24 cellular contexts compared by ENCODE assay signal in the genomic region with DNA sequence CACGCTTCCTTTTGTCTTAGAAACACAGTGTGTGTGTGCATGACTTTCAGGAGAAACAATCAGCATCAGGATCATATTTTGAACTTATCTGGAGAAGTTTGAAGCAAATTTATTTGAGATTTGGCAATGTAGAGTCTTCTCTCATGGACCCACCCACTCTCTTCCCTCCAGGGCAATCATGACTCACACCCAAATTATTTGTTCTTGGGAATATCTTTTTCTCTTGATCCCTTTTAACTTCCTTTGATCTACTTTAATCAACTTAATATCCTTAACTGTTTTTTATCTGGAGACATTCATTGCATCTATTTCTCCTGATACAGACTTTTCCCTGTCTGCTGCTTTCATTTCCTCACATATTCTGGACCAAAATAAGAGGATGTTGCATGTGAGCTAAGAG.
DNase-seq lines count a peak whose midpoint lies in the region; ATAC-seq and TF ChIP-seq lines count a peak whose summit lies in the region.
"Had no signal": no experiment of that assay in that cellular context is flagged by ENCODE, and none has a peak within 500 bp of the region (broad histone marks: within the 10 kb centered on the region; RNA-seq: fewer than 3 reads in every experiment).

No MANE protein-coding gene starts in this region.

- H3K27ac Mint-ChIP-seq in activated CD4-positive, alpha-beta memory T cell treated with anti-CD3 and anti-CD28 coated beads, Interleukin-2, amount 10 ng/mL, durations not matched to agents 7 days and 5 days = no peak overlapping the region
- H3K27ac Mint-ChIP-seq: activated CD4-positive, alpha-beta T cell treated with anti-CD3 and anti-CD28 coated beads for 36 hours; stimulated activated naive CD8-positive, alpha-beta T cell treated with anti-CD3 and anti-CD28 coated beads, Interleukin-15, amount 100 ng/mL, for 72 hours had no signal

- no peak overlapping the region for H4K5ac ChIP-seq in IMR-90 (ENCODE audit: low read depth, low read length)

- H2AFZ ChIP-seq in IMR-90 (replicated peaks; ENCODE audit: low read length, poor library complexity) = no peak overlapping the region
- no peak overlapping the region for H2AFZ ChIP-seq in mesenchymal stem cell (ENCODE audit: low read depth, low read length)

- H3K18ac ChIP-seq in IMR-90 (ENCODE audit: low read depth, low read length) (no peak overlapping the region), mesenchymal stem cell (ENCODE audit: low read depth in 1 of 2, low read length in 2 of 2) (no peak overlapping the region)

- TF ChIP-seq POLR2A in IMR-90 (IDR thresholded peaks at IDR 0.05; ENCODE audit: low read depth, low read length) = no peak

- in situ Hi-C loops in IMR-90 (cut with MboI; ENCODE audit: low sequenced_read_pairs) = no loop called here
- in situ Hi-C loops in astrocyte of the spinal cord (cut with HindIII; ENCODE audit: low sequenced_read_pairs) = no loop called here

- H2AK9ac ChIP-seq in IMR-90 (replicated peaks; ENCODE audit: low read depth, low read length, poor library complexity) = no peak overlapping the region

- DNase-seq in COLO829 (ENCODE audit: low spot score) = peak; percentile 82
- DNase-seq in IMR-90 = peak; percentile 2
- peak; percentile 9 for DNase-seq in astrocyte of the spinal cord (ENCODE audit: low read depth, low spot score)
- DNase-seq in mesenchymal stem cell = no peak
- DNase-seq in posterior cingulate gyrus = no peak
- no peak for DNase-seq in H4 (ENCODE audit: low spot score)
- no peak for DNase-seq in activated CD4-positive, alpha-beta memory T cell treated with anti-CD3 and anti-CD28 coated beads, Interleukin-2, amount 10 ng/mL, durations not matched to agents 7 days and 5 days
- DNase-seq: activated CD4-positive, alpha-beta T cell treated with anti-CD3 and anti-CD28 coated beads for 36 hours; activated CD8-positive, alpha-beta memory T cell treated with anti-CD3 and anti-CD28 coated beads, Interleukin-2, amount 50 U/mL, for 48 hours; activated effector memory CD4-positive, alpha-beta T cell treated with anti-CD3 and anti-CD28 coated beads, Interleukin-2, amount 50 U/mL, for 16 hours; cerebellar nuclear complex; DMS79; effector CD8-positive, alpha-beta T cell; esophagus squamous epithelium; Kasumi-1; left ventricle myocardium superior; NCI-H510A; stimulated activated CD4-positive, alpha-beta T cell treated with anti-CD3 and anti-CD28 coated beads, Interleukin-4, amount 100 ng/mL, for 24 hours; stimulated activated naive CD8-positive, alpha-beta T cell treated with anti-CD3 and anti-CD28 coated beads, Interleukin-15, amount 100 ng/mL, for 72 hours; transverse colon had no signal

- H3K9me1 ChIP-seq in IMR-90 (ENCODE audit: insufficient read depth, low read length) = no peaks in the 10 kb centered on the region

- intact Hi-C loops in IMR-90 (cut with micrococcal nuclease) (no loop called here), posterior cingulate gyrus (cut with DNase I) (no loop called here)

- dilution Hi-C loops in IMR-90 (cut with HindIII; ENCODE audit: low sequenced_read_pairs, unreplicated experiment) = no loop called here

- H3K36me3 Mint-ChIP-seq in activated CD4-positive, alpha-beta memory T cell treated with anti-CD3 and anti-CD28 coated beads, Interleukin-2, amount 10 ng/mL, durations not matched to agents 7 days and 5 days (ENCODE audit: low read depth) = no peaks in the 10 kb centered on the region

- no peak overlapping the region for H4K8ac ChIP-seq in IMR-90 (ENCODE audit: low read depth in 2 of 2, low read length in 2 of 2)
- H4K8ac ChIP-seq in mesenchymal stem cell (ENCODE audit: low read length) = no peak overlapping the region

- TF ChIP-seq CTCF in IMR-90 (conservative IDR thresholded peaks at IDR 0.05; ENCODE audit: low read depth, low read length) (no peak), astrocyte of the spinal cord (IDR thresholded peaks at IDR 0.05; ENCODE audit: low read depth, low read length) (no peak)

- H3K9ac ChIP-seq in IMR-90 (ENCODE audit: low read depth, low read length) (no peak overlapping the region), mesenchymal stem cell (ENCODE audit: low read length) (peak overlapping the region; percentile 6)

- no TSS peak for BruUV-seq in IMR-90 (replicated peaks; lab: Mats Ljungman, UMichigan)

- no peaks in the 10 kb centered on the region; the same call in 1 of the 2 replicates for H3K27me3 ChIP-seq in IMR-90 (ENCODE audit: control insufficient read depth, insufficient read depth, low read length)
- no peaks in the 10 kb centered on the region for H3K27me3 ChIP-seq in mesenchymal stem cell (ENCODE audit: control insufficient read depth in 1 of 2, insufficient read depth in 1 of 2, low read length in 2 of 2)

- H3K4me1 ChIP-seq in IMR-90 (ENCODE audit: control insufficient read depth, insufficient read depth, low read length) (no peaks in the 10 kb centered on the region), mesenchymal stem cell (ENCODE audit: control insufficient read depth, insufficient read depth, low read depth, low read length) (no peaks in the 10 kb centered on the region)
- H3K4me1 ChIP-seq: prostate gland, transverse colon had no signal

- H2BK5ac ChIP-seq in IMR-90 (ENCODE audit: low read depth, low read length, poor library complexity, severe bottlenecking) (no peak overlapping the region), mesenchymal stem cell (ENCODE audit: low read depth, low read length, poor library complexity, severe bottlenecking) (no peak overlapping the region)

- CTCF ChIA-PET in IMR-90 (lab: Yijun Ruan, JAX) = no interaction called here
- CTCF ChIA-PET in activated CD4-positive, alpha-beta memory T cell treated with anti-CD3 and anti-CD28 coated beads, Interleukin-2, amount 10 ng/mL, durations not matched to agents 7 days and 5 days (lab: Charles Lee) = no interaction called here

- H2AK5ac ChIP-seq in IMR-90 (ENCODE audit: low read depth, low read length) (no peak overlapping the region), mesenchymal stem cell (ENCODE audit: low read length, severe bottlenecking) (no peak overlapping the region)

- H3K27me3 Mint-ChIP-seq in activated CD4-positive, alpha-beta memory T cell treated with anti-CD3 and anti-CD28 coated beads, Interleukin-2, amount 10 ng/mL, durations not matched to agents 7 days and 5 days = peaks cover 29% of the 10 kb centered on the region

- peaks cover 14% of the 10 kb centered on the region for H3K4me1 Mint-ChIP-seq in activated CD4-positive, alpha-beta memory T cell treated with anti-CD3 and anti-CD28 coated beads, Interleukin-2, amount 10 ng/mL, durations not matched to agents 7 days and 5 days
- H3K4me1 Mint-ChIP-seq: neural crest cell had no signal

- H4K20me1 ChIP-seq in IMR-90 (ENCODE audit: insufficient read depth, low read length) = no peaks in the 10 kb centered on the region

- H3K79me1 ChIP-seq in IMR-90 (ENCODE audit: low read depth in 1 of 2, low read length in 2 of 2) = no peaks in the 10 kb centered on the region
- no peaks in the 10 kb centered on the region for H3K79me1 ChIP-seq in mesenchymal stem cell (replicated peaks; ENCODE audit: low read length, poor library complexity, severe bottlenecking)

- no peak overlapping the region for H2BK12ac ChIP-seq in mesenchymal stem cell (ENCODE audit: low read length in 2 of 2)

- no peak overlapping the region for H3K27ac ChIP-seq in IMR-90 (ENCODE audit: insufficient read depth, low read length)
- no peak overlapping the region for H3K27ac ChIP-seq in mesenchymal stem cell (ENCODE audit: low read length, poor library complexity, severe bottlenecking)
- H3K27ac ChIP-seq: esophagus squamous epithelium, prostate gland, transverse colon had no signal

- ATAC-seq in IMR-90 (ENCODE audit: low read depth) = no peak
- no peak for ATAC-seq in HG03521 (IDR thresholded peaks at IDR 0.05; ENCODE audit: unreplicated experiment)
- ATAC-seq: HCT116, left ventricle myocardium superior had no signal

- WGBS in IMR-90 (ENCODE audit: extremely low coverage in 2 of 2, insufficient read length in 1 of 2), 2 experiments = no CpG with 5 or more reads among the region's 1 CpG
- WGBS in mesenchymal stem cell = 100% methylated on average over 1 of the region's 1 CpG

- H3K9me3 ChIP-seq in IMR-90 (ENCODE audit: control insufficient read depth, insufficient read depth, low read length) (0 out of 2 replicates have a peak, but pooled peaks cover 2% of the 10 kb centered on the region), mesenchymal stem cell (ENCODE audit: control insufficient read depth, low read length) (no peaks in the 10 kb centered on the region)
- H3K9me3 ChIP-seq: esophagus squamous epithelium, prostate gland, transverse colon had no signal

- H2BK20ac ChIP-seq in IMR-90 (ENCODE audit: low read depth, low read length) = no peak overlapping the region

- no peak overlapping the region for H2BK15ac ChIP-seq in IMR-90 (ENCODE audit: low read depth, low read length)
- no peak overlapping the region for H2BK15ac ChIP-seq in mesenchymal stem cell (ENCODE audit: low read depth, poor library complexity, severe bottlenecking)

- no peak overlapping the region for H3K4me3 Mint-ChIP-seq in activated CD4-positive, alpha-beta memory T cell treated with anti-CD3 and anti-CD28 coated beads, Interleukin-2, amount 10 ng/mL, durations not matched to agents 7 days and 5 days
- H3K4me3 Mint-ChIP-seq: neural crest cell; stimulated activated naive CD8-positive, alpha-beta T cell treated with anti-CD3 and anti-CD28 coated beads, Interleukin-15, amount 100 ng/mL, for 72 hours had no signal

- no peaks in the 10 kb centered on the region for H3K36me3 ChIP-seq in IMR-90 (ENCODE audit: control insufficient read depth, insufficient read depth, low read length)
- no peaks in the 10 kb centered on the region for H3K36me3 ChIP-seq in mesenchymal stem cell (ENCODE audit: control insufficient read depth in 1 of 2, insufficient read depth in 2 of 2, low read depth in 1 of 2, low read length in 2 of 2)
- H3K36me3 ChIP-seq: esophagus squamous epithelium, prostate gland, transverse colon had no signal

- no peak overlapping the region for H3K4ac ChIP-seq in IMR-90 (ENCODE audit: low read depth, low read length)
- no peak overlapping the region for H3K4ac ChIP-seq in mesenchymal stem cell (ENCODE audit: low read depth in 1 of 2, low read length in 2 of 2)

- no peak overlapping the region for H3K56ac ChIP-seq in IMR-90 (ENCODE audit: extremely low read depth, insufficient read depth, low read length)

- H4K91ac ChIP-seq in IMR-90 (ENCODE audit: insufficient read depth, low read depth, low read length) = no peak overlapping the region
- H4K91ac ChIP-seq in mesenchymal stem cell (ENCODE audit: low read length) = no peak overlapping the region

- no peak overlapping the region for H3K14ac ChIP-seq in IMR-90 (replicated peaks; ENCODE audit: low read depth, low read length)
- H3K14ac ChIP-seq in mesenchymal stem cell (ENCODE audit: low read length in 2 of 2) = no peak overlapping the region

- no peak for TF ChIP-seq RAD21 in IMR-90 (IDR thresholded peaks at IDR 0.05; ENCODE audit: low read length)

- no peaks in the 10 kb centered on the region for H3K9me3 Mint-ChIP-seq in activated CD4-positive, alpha-beta memory T cell treated with anti-CD3 and anti-CD28 coated beads, Interleukin-2, amount 10 ng/mL, durations not matched to agents 7 days and 5 days
- H3K9me3 Mint-ChIP-seq: stimulated activated naive CD8-positive, alpha-beta T cell treated with anti-CD3 and anti-CD28 coated beads, Interleukin-15, amount 100 ng/mL, for 72 hours had no signal

- H2BK120ac ChIP-seq in IMR-90 (ENCODE audit: low read depth, low read length) (no peak overlapping the region), mesenchymal stem cell (ENCODE audit: low read depth, low read length) (no peak overlapping the region)

- H3K4me2 ChIP-seq in IMR-90 (ENCODE audit: low read depth, low read length) (no peak overlapping the region), mesenchymal stem cell (ENCODE audit: low read length, poor library complexity, severe bottlenecking) (no peak overlapping the region)

- no peak overlapping the region for H3K4me3 ChIP-seq in IMR-90 (ENCODE audit: insufficient read depth, low read depth, low read length)
- no peak overlapping the region for H3K4me3 ChIP-seq in astrocyte of the spinal cord (ENCODE audit: low read depth, low read length)
- no peak overlapping the region for H3K4me3 ChIP-seq in mesenchymal stem cell (ENCODE audit: insufficient read depth in 1 of 2, low read depth in 1 of 2, low read length in 2 of 2)
- H3K4me3 ChIP-seq: esophagus squamous epithelium, prostate gland, transverse colon had no signal

- H3K23ac ChIP-seq in IMR-90 (ENCODE audit: low read depth, low read length) = no peak overlapping the region
- no peak overlapping the region for H3K23ac ChIP-seq in mesenchymal stem cell (ENCODE audit: low read length in 2 of 2)

- POLR2A ChIA-PET in IMR-90 (lab: Charles Lee; ENCODE audit: unreplicated experiment) = no interaction called here
- POLR2A ChIA-PET in activated CD4-positive, alpha-beta memory T cell treated with anti-CD3 and anti-CD28 coated beads, Interleukin-2, amount 10 ng/mL, durations not matched to agents 7 days and 5 days (lab: Charles Lee) = no interaction called here

Comparison
In these comparisons a context has a peak if more than half of its experiments do, and no peak if none do; other contexts are left out.
1. DNase-seq: peak in COLO829 (single experiment), IMR-90 (single experiment) and astrocyte of the spinal cord (single experiment); none in mesenchymal stem cell (single experiment), posterior cingulate gyrus (0 of 10), H4 (single experiment) and activated CD4-positive, alpha-beta memory T cell treated with anti-CD3 and anti-CD28 coated beads, Interleukin-2, amount 10 ng/mL, durations not matched to agents 7 days and 5 days (single experiment).